ENCODE assay signal across 15 cellular contexts in the genomic region with DNA sequence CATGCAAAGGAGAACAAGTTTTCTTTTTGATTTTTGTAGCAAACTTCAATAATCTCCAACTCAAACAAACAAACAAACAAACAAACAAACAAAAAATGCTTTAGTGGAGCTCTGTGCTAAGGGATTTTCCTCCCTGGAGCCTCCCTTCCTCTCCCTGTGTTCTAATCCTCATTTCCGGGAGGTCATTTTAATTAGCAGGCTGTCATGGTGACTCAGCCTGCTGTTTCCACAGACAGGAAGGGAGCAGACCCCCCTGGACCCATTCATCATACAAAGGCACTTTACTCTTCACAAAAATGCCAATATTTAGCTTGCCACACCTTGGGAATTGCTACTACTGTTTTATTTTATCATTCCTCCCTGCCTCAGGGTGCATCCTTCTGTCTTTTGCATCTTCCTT.
"Had no signal": no experiment of that assay in that cellular context is flagged by ENCODE, and none has a peak within 500 bp of the region (broad histone marks: within the 10 kb centered on the region; RNA-seq: fewer than 3 reads in every experiment).

No MANE protein-coding gene starts in this region.

- H3K4me1 Mint-ChIP-seq: activated naive CD8-positive, alpha-beta T cell treated with anti-CD3 and anti-CD28 coated beads for 36 hours; nephron progenitor cell had no signal

- ATAC-seq: esophagus mucosa, left cardiac atrium, upper lobe of right lung had no signal

- H3K9me3 Mint-ChIP-seq: activated naive CD8-positive, alpha-beta T cell treated with anti-CD3 and anti-CD28 coated beads for 36 hours; nephron progenitor cell; stimulated activated naive CD8-positive, alpha-beta T cell treated with anti-CD3 and anti-CD28 coated beads, Interleukin-15, Interleukin-2, amounts not matched to agents 100 ng/mL and 50 ng/mL, for 24 hours had no signal

- H3K4me3 ChIP-seq: dorsolateral prefrontal cortex, sigmoid colon, upper lobe of right lung had no signal

- H3K36me3 Mint-ChIP-seq: activated naive CD8-positive, alpha-beta T cell treated with anti-CD3 and anti-CD28 coated beads for 36 hours had no signal

- H3K27ac ChIP-seq: dorsolateral prefrontal cortex, sigmoid colon, upper lobe of right lung had no signal

- DNase-seq: activated CD4-positive, alpha-beta T cell treated with anti-CD3 and anti-CD28 coated beads, Interleukin-2, amount 50 U/mL, for 48 hours; activated CD4-positive, CD25-positive, alpha-beta regulatory T cell treated with anti-CD3 and anti-CD28 coated beads, Interleukin-2, amount 50 U/mL, for 72 hours; activated gamma-delta T cell; activated naive CD8-positive, alpha-beta T cell treated with anti-CD3 and anti-CD28 coated beads for 36 hours; activated T-cell treated with anti-CD3 and anti-CD28 coated beads, Interleukin-2, amount 50 U/mL, for 48 hours; dorsolateral prefrontal cortex; hypothalamus; left cardiac atrium; mammary epithelial cell; nephron progenitor cell; sigmoid colon; stimulated activated CD4-positive, alpha-beta T cell treated with anti-CD3 and anti-CD28 coated beads, Interleukin-12 subunit alpha, Interleukin-12 subunit beta, amount 100 ng/mL, for 4 hours; upper lobe of right lung had no signal

- H3K4me1 ChIP-seq: sigmoid colon, upper lobe of right lung had no signal

- H3K9me3 ChIP-seq: sigmoid colon, upper lobe of right lung had no signal

- H3K27me3 ChIP-seq: dorsolateral prefrontal cortex, sigmoid colon had no signal

- H3K36me3 ChIP-seq: sigmoid colon, upper lobe of right lung had no signal

- H3K4me3 Mint-ChIP-seq: activated naive CD8-positive, alpha-beta T cell treated with anti-CD3 and anti-CD28 coated beads for 36 hours; nephron progenitor cell; stimulated activated naive CD8-positive, alpha-beta T cell treated with anti-CD3 and anti-CD28 coated beads, Interleukin-15, Interleukin-2, amounts not matched to agents 100 ng/mL and 50 ng/mL, for 24 hours had no signal

- H3K27ac Mint-ChIP-seq: activated naive CD8-positive, alpha-beta T cell treated with anti-CD3 and anti-CD28 coated beads for 36 hours; nephron progenitor cell; stimulated activated naive CD8-positive, alpha-beta T cell treated with anti-CD3 and anti-CD28 coated beads, Interleukin-15, Interleukin-2, amounts not matched to agents 100 ng/mL and 50 ng/mL, for 24 hours had no signal
